In genomic region chr14:73058923-73059311, GRCh38 we compare ENCODE assay signal across 8 cellular contexts. TPM values are rescaled to one million over a fixed set of nuclear protein-coding genes. Genes with fewer than 3 reads are reported as not detected.
A peak's percentile ranks its signal among the peaks of the same experiment; 100 is the strongest.
DNase-seq lines count a peak whose midpoint lies in the region; ATAC-seq and TF ChIP-seq lines count a peak whose summit lies in the region.

No MANE protein-coding gene starts in this region.

- peak; percentile 23 for DNase-seq in COLO829 (ENCODE audit: low spot score)
- DNase-seq in right cardiac atrium = peak in 1 of 3 donors; percentile 43
- no peak for DNase-seq in globus pallidus (ENCODE audit: low spot score)

- peak overlapping the region; percentile 96 for H3K9ac ChIP-seq in HUES6 (ENCODE audit: low read length)
- peak overlapping the region; percentile 98 to 99 (median 99) for H3K9ac ChIP-seq in skeletal muscle tissue (ENCODE audit: low read depth in 1 of 3, low read length in 3 of 3)

- H3K27ac ChIP-seq in HUES6 (ENCODE audit: low read depth, low read length) (peak overlapping the region; percentile 82; the same call in 1 of the 2 replicates), right cardiac atrium (ENCODE audit: low read length) (peak overlapping the region; percentile 97), skeletal muscle tissue (ENCODE audit: low read depth, low read length) (peak overlapping the region; percentile 94)

- H3K9me3 ChIP-seq in HUES6 (ENCODE audit: control insufficient read depth, insufficient read depth, low read depth, low read length) (no peaks in the 10 kb centered on the region), right cardiac atrium (ENCODE audit: control insufficient read depth, low read length) (no peaks in the 10 kb centered on the region), skeletal muscle tissue (ENCODE audit: control insufficient read depth in 3 of 3, low read length in 3 of 3) (no peaks in the 10 kb centered on the region)

- H3K4me3 ChIP-seq in HUES6 (ENCODE audit: low read depth, low read length) (peak overlapping the region; percentile 94), WI38 (ENCODE audit: low read depth, low read length) (peak overlapping the region; percentile 98), right cardiac atrium (ENCODE audit: low read length) (peak overlapping the region; percentile 97), skeletal muscle tissue (ENCODE audit: low read length in 3 of 3) (peak overlapping the region; percentile 95 to 99 (median 97))

- under 1% methylated on average over 18 of the region's 18 CpGs for WGBS in right cardiac atrium

- ATAC-seq in GM19463 (IDR thresholded peaks at IDR 0.05; ENCODE audit: unreplicated experiment) = peak; percentile 6
- ATAC-seq in right cardiac atrium = peak; percentile 37 to 56
- no peak for ATAC-seq in HG02623 (IDR thresholded peaks at IDR 0.05; ENCODE audit: unreplicated experiment)

- TF ChIP-seq CTCF in WI38 (IDR thresholded peaks at IDR 0.05; ENCODE audit: low read depth, low read length) = no peak

- H3K27me3 ChIP-seq in HUES6 (ENCODE audit: control insufficient read depth, insufficient read depth, low read length) (no peaks in the 10 kb centered on the region), right cardiac atrium (ENCODE audit: control insufficient read depth, insufficient read depth) (no peaks in the 10 kb centered on the region), skeletal muscle tissue (ENCODE audit: control insufficient read depth in 3 of 3, insufficient read depth in 3 of 3, low read length in 3 of 3) (no peaks in the 10 kb centered on the region)

- H3K36me3 ChIP-seq in HUES6 (ENCODE audit: control insufficient read depth, insufficient read depth, low read length) (peaks cover 19% of the 10 kb centered on the region), skeletal muscle tissue (ENCODE audit: control insufficient read depth in 3 of 3, insufficient read depth in 3 of 3, low read length in 3 of 3) (peaks cover 0 to 3% (median 0%) of the 10 kb centered on the region in 3 donors)

- intact Hi-C loops in right cardiac atrium (cut with DNase I) = no loop called here

- peaks cover 2% of the 10 kb centered on the region for H3K4me1 ChIP-seq in HUES6 (ENCODE audit: control insufficient read depth, insufficient read depth, low read length)
- H3K4me1 ChIP-seq in right cardiac atrium (ENCODE audit: control insufficient read depth, insufficient read depth, low read length) = peaks cover 3% of the 10 kb centered on the region
- H3K4me1 ChIP-seq in skeletal muscle tissue (ENCODE audit: control insufficient read depth in 3 of 3, insufficient read depth in 3 of 3, low read length in 3 of 3) = peaks cover 8 to 29% (median 19%) of the 10 kb centered on the region in 3 donors

RNA-seq across cellular contexts. Expression of gene RBM25, which starts 0.6 kb away (rescaled TPM):
- total RNA-seq in right cardiac atrium (10 to 100 TPM; 37.6 to 43.6 (median 39.6) TPM), skeletal muscle tissue (19.3 TPM)
- polyA plus RNA-seq in right cardiac atrium = 25.8 TPM

RNA-seq across cellular contexts. Expression of gene ZFYVE1, which starts 32.0 kb away (rescaled TPM):
- 10 to 100 TPM in 3 of 4 donors, 1 to 10 TPM in 1; 9.9 to 13.8 (median 13.3) TPM for total RNA-seq in right cardiac atrium
- 5.6 TPM for polyA plus RNA-seq in right cardiac atrium
- 11.5 TPM for total RNA-seq in skeletal muscle tissue
